Comparison of ENCODE assay signal across 20 cellular contexts in genomic region chr10:57341294-57341693, GRCh38.
DNase-seq lines count a peak whose midpoint lies in the region; ATAC-seq and TF ChIP-seq lines count a peak whose summit lies in the region.
"Had no signal": no experiment of that assay in that cellular context is flagged by ENCODE, and none has a peak within 500 bp of the region (broad histone marks: within the 10 kb centered on the region; RNA-seq: fewer than 3 reads in every experiment).

No MANE protein-coding gene starts in this region.

- no peaks in the 10 kb centered on the region for H3K27me3 ChIP-seq in spleen (replicated peaks in 1 of 7)

- ATAC-seq in Right ventricle myocardium superior (ENCODE audit: poor library complexity) (no peak), left cardiac atrium (no peak), GM19023 (IDR thresholded peaks at IDR 0.05; ENCODE audit: unreplicated experiment) (no peak), HG02970 (IDR thresholded peaks at IDR 0.05; ENCODE audit: low FRiP score, unreplicated experiment) (no peak)
- ATAC-seq: A549; CD8-positive, alpha-beta T cell had no signal

- TF ChIP-seq POLR2A in spleen (IDR thresholded peaks at IDR 0.05), result no peak

- peaks cover 0 to 38% (median 34%) of the 10 kb centered on the region in 8 donors for H3K9me3 ChIP-seq in spleen

- no peak overlapping the region for H3K4me3 ChIP-seq in spleen
- H3K4me3 ChIP-seq: A549 had no signal

- no peaks in the 10 kb centered on the region for H3K36me3 ChIP-seq in spleen

- no peaks in the 10 kb centered on the region for H3K4me1 ChIP-seq in spleen
- H3K4me1 ChIP-seq: A549 had no signal

- WGBS in spleen, 5 donors, result 61 to 83% (median 80%) methylated on average over 7 of the region's 7 CpGs

- DNase-seq in Right ventricle myocardium superior (peak; percentile 20), left cardiac atrium (no peak), endothelial cell (ENCODE audit: low spot score) (no peak), spleen (peak; percentile 61), HEK293T (ENCODE audit: extremely low spot score) (no peak)
- DNase-seq: 8988T; ACHN; AML-193; C1 segment of cervical spinal cord; CD4-positive, CD25-positive, alpha-beta regulatory T cell; CD8-positive, alpha-beta T cell; DMS 273 treated with DMSO at 0.1 percent for 48 hours; DMS79; GF-D8; GOT3; H7; HCEC 1CT had no signal

- intact Hi-C loops in Right ventricle myocardium superior (cut with DNase I) (loop anchor here (5.0 to 10.0 kb wide), 2 partner anchors 721 to 814 kb away; no protein-coding TSS in a partner anchor), left cardiac atrium (cut with DNase I) (loop anchor here in 1 of 2 donors (5.0 kb wide), 1 partner anchor 721 kb away; no protein-coding TSS in a partner anchor), spleen (cut with DNase I; ENCODE audit: low total_unique reads) (loop anchor here (10.0 kb wide), 1 partner anchor 314 kb away; no protein-coding TSS in a partner anchor)

- peaks cover 14% of the 10 kb centered on the region for H3K4me1 Mint-ChIP-seq in endothelial cell (ENCODE audit: unreplicated experiment)
- H3K4me1 Mint-ChIP-seq: CD4-positive, CD25-positive, alpha-beta regulatory T cell had no signal

- H3K27me3 Mint-ChIP-seq in endothelial cell (ENCODE audit: unreplicated experiment), result peaks cover 1% of the 10 kb centered on the region
- H3K27me3 Mint-ChIP-seq: CD4-positive, CD25-positive, alpha-beta regulatory T cell had no signal

- H3K36me3 Mint-ChIP-seq in endothelial cell (ENCODE audit: low read depth, unreplicated experiment), result peaks cover 11% of the 10 kb centered on the region
- H3K36me3 Mint-ChIP-seq: CD4-positive, CD25-positive, alpha-beta regulatory T cell; CD8-positive, alpha-beta T cell had no signal

- H3K4me3 Mint-ChIP-seq in endothelial cell (ENCODE audit: unreplicated experiment), result no peak overlapping the region
- H3K4me3 Mint-ChIP-seq: CD4-positive, CD25-positive, alpha-beta regulatory T cell; CD8-positive, alpha-beta T cell had no signal

- CTCF ChIA-PET in HEK293T (lab: Yijun Ruan, JAX), result interaction anchor here (1.0 kb wide), 1 partner anchor 10 kb away, joined by 3 read pairs; no protein-coding TSS in a partner anchor

- H3K9me3 Mint-ChIP-seq in endothelial cell (ENCODE audit: unreplicated experiment), result peaks cover 14% of the 10 kb centered on the region

- POLR2A ChIA-PET in HEK293T (lab: Yijun Ruan, JAX), result no interaction called here

- H3K27ac Mint-ChIP-seq in endothelial cell (ENCODE audit: unreplicated experiment), result peak overlapping the region; percentile 59
- H3K27ac Mint-ChIP-seq: CD4-positive, CD25-positive, alpha-beta regulatory T cell; CD8-positive, alpha-beta T cell had no signal

- TF ChIP-seq CTCF in endothelial cell (IDR thresholded peaks at IDR 0.05; ENCODE audit: unreplicated experiment) (no peak), spleen (IDR thresholded peaks at IDR 0.05 in 8 of 11, conservative IDR thresholded peaks at IDR 0.05 in 3 of 11) (no peak)

- H3K27ac ChIP-seq in spleen, result no peak overlapping the region
- H3K27ac ChIP-seq: A549 had no signal

TF ChIP-seq in HEK293T, 16 proteins besides CTCF, POLR2A, EP300 and RAD21:
- no peak for TF ChIP-seq CTBP1 (IDR thresholded peaks at IDR 0.05; ENCODE audit: borderline replicate concordance)
- TF ChIP-seq ZNF384 (IDR thresholded peaks at IDR 0.05), result no peak
- TF ChIP-seq BHLHE40 (IDR thresholded peaks at IDR 0.05; ENCODE audit: borderline replicate concordance), result no peak
- TF ChIP-seq HDGF (IDR thresholded peaks at IDR 0.05; ENCODE audit: borderline replicate concordance), result no peak
- TF ChIP-seq FOXM1 (IDR thresholded peaks at IDR 0.05; ENCODE audit: borderline replicate concordance), result no peak
- TF ChIP-seq TARDBP (IDR thresholded peaks at IDR 0.05), result no peak
- no peak for TF ChIP-seq ELF4 (IDR thresholded peaks at IDR 0.05)
- no peak for TF ChIP-seq SUZ12 (IDR thresholded peaks at IDR 0.05)
- no peak for TF ChIP-seq FOXA1 (IDR thresholded peaks at IDR 0.05)
TF ChIP-seq in HEK293T: peak in this region for 0.

Comparison
In these comparisons a context has a peak if more than half of its experiments do, and no peak if none do; other contexts are left out.
1. DNase-seq: peak in Right ventricle myocardium superior (single experiment) and spleen (single experiment); none in left cardiac atrium (single experiment), endothelial cell (single experiment) and HEK293T (single experiment).